In genomic region chr16:1870365-1871082, GRCh38 we compare ENCODE assay signal across 2 cellular contexts.
TF ChIP-seq lines count a peak whose summit lies in the region.

No MANE protein-coding gene starts in this region.

TF ChIP-seq in K562, 482 proteins besides CTCF, POLR2A, EP300 and RAD21 (continues in another document):
- TF ChIP-seq CREB1 (IDR thresholded peaks at IDR 0.05) (no peak), CREB1 (CRISPR knock-in tag; IDR thresholded peaks at IDR 0.05) (no peak), JUND (IDR thresholded peaks at IDR 0.05; ENCODE audit: borderline replicate concordance, low read depth, low read length) (peak; percentile 66; the same call in 1 of the 2 replicates), JUND (tag; IDR thresholded peaks at IDR 0.05; ENCODE audit: borderline replicate concordance, low read depth, low read length) (no peak), ZNF24 (IDR thresholded peaks at IDR 0.05) (0 out of 2 replicates have a peak, but pooled peaks have one; percentile 34), MCM2 (IDR thresholded peaks at IDR 0.05; ENCODE audit: low read depth) (no peak), U2AF1 (optimal IDR thresholded peaks at IDR 0.05; ENCODE audit: low read depth, low read length) (no peak), BCL6 (CRISPR knock-in tag; IDR thresholded peaks at IDR 0.05) (no peak), DPF2 (IDR thresholded peaks at IDR 0.05) (peak; percentile 39; the same call in 1 of the 2 replicates), SMARCA4 (IDR thresholded peaks at IDR 0.05) (peak; percentile 28; the same call in 1 of the 2 replicates), ZNF699 (CRISPR knock-in tag; IDR thresholded peaks at IDR 0.05; ENCODE audit: insufficient replicate concordance) (no peak), MYBL2 (IDR thresholded peaks at IDR 0.05; ENCODE audit: low read depth) (no peak), MYBL2 (CRISPR knock-in tag; IDR thresholded peaks at IDR 0.05; ENCODE audit: borderline replicate concordance) (no peak), FOSL1 (tag; conservative IDR thresholded peaks at IDR 0.05) (peak; percentile 39; the same call in 1 of the 2 replicates), BCOR (IDR thresholded peaks at IDR 0.05) (no peak), CCAR2 (IDR thresholded peaks at IDR 0.05; ENCODE audit: low read depth, low read length) (no peak), JUN (IDR thresholded peaks at IDR 0.05; ENCODE audit: borderline replicate concordance, low read depth, low read length) (0 out of 2 replicates have a peak, but pooled peaks have one; percentile 27), JUN (CRISPR knock-in tag; IDR thresholded peaks at IDR 0.05; ENCODE audit: borderline replicate concordance) (no peak), KAT2B (IDR thresholded peaks at IDR 0.05; ENCODE audit: low read depth, low read length) (no peak)
- TF ChIP-seq, protein P1, sequence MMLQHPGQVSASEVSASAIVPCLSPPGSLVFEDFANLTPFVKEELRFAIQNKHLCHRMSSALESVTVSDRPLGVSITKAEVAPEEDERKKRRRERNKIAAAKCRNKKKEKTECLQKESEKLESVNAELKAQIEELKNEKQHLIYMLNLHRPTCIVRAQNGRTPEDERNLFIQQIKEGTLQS (IDR thresholded peaks at IDR 0.05), result peak; percentile 69
- TF ChIP-seq, protein P1 (CRISPR knock-in tag; conservative IDR thresholded peaks at IDR 0.05), result no peak

TF ChIP-seq in HepG2, 621 proteins besides CTCF, POLR2A, EP300 and RAD21 (continues in another document):
- TF ChIP-seq TGIF2 (CRISPR knock-in tag; IDR thresholded peaks at IDR 0.05) (peak; percentile 31; the same call in 1 of the 2 replicates), NFAT5 (CRISPR knock-in tag; IDR thresholded peaks at IDR 0.05) (no peak), PAXIP1 (CRISPR knock-in tag; conservative IDR thresholded peaks at IDR 0.05) (peak; percentile 62; the same call in 1 of the 2 replicates), PRPF4 (IDR thresholded peaks at IDR 0.05; ENCODE audit: low read depth, low read length, poor library complexity, severe bottlenecking) (no peak), ZGPAT (CRISPR knock-in tag; IDR thresholded peaks at IDR 0.05) (0 out of 2 replicates have a peak, but pooled peaks have one; percentile 39), AGO1 (IDR thresholded peaks at IDR 0.05; ENCODE audit: low read depth, low read length, poor library complexity, severe bottlenecking) (no peak), ZNF782 (CRISPR knock-in tag; IDR thresholded peaks at IDR 0.05; ENCODE audit: borderline replicate concordance) (no peak), ZNF282 (IDR thresholded peaks at IDR 0.05; ENCODE audit: partially characterized antibody) (no peak), SUZ12 (IDR thresholded peaks at IDR 0.05; ENCODE audit: low read depth, low read length) (no peak), TBX2 (CRISPR knock-in tag; IDR thresholded peaks at IDR 0.05; ENCODE audit: borderline replicate concordance) (peak; percentile 79), ZNF510 (CRISPR knock-in tag; IDR thresholded peaks at IDR 0.05; ENCODE audit: low read depth) (no peak), ZNF414 (CRISPR knock-in tag; IDR thresholded peaks at IDR 0.05) (0 out of 2 replicates have a peak, but pooled peaks have one; percentile 29), ARHGAP35 (CRISPR knock-in tag; IDR thresholded peaks at IDR 0.05; ENCODE audit: borderline replicate concordance) (no peak), MXD4 (CRISPR knock-in tag; IDR thresholded peaks at IDR 0.05) (no peak), PTBP1 (IDR thresholded peaks at IDR 0.05; ENCODE audit: low read depth, low read length, poor library complexity, severe bottlenecking) (no peak), ELF3 (CRISPR knock-in tag; IDR thresholded peaks at IDR 0.05) (peak; percentile 23; the same call in 1 of the 2 replicates), ATF7 (IDR thresholded peaks at IDR 0.05) (no peak), ATF7 (CRISPR knock-in tag; IDR thresholded peaks at IDR 0.05) (no peak), MIER2 (CRISPR knock-in tag; IDR thresholded peaks at IDR 0.05) (no peak), JUN (CRISPR knock-in tag; IDR thresholded peaks at IDR 0.05) (peak; percentile 40; the same call in 1 of the 2 replicates), SRSF1 (optimal IDR thresholded peaks at IDR 0.05; ENCODE audit: low read depth, low read length) (no peak), IRX3 (CRISPR knock-in tag; IDR thresholded peaks at IDR 0.05; ENCODE audit: borderline replicate concordance, low read depth) (no peak), FOSL2 (CRISPR knock-in tag; IDR thresholded peaks at IDR 0.05) (peak; percentile 96), BRD4 (CRISPR knock-in tag; IDR thresholded peaks at IDR 0.05) (no peak), SP5 (CRISPR knock-in tag; IDR thresholded peaks at IDR 0.05; ENCODE audit: borderline replicate concordance, low read depth) (0 out of 2 replicates have a peak, but pooled peaks have one; percentile 46), SKI (IDR thresholded peaks at IDR 0.05; ENCODE audit: partially characterized antibody) (peak; percentile 32), NCOA2 (CRISPR knock-in tag; IDR thresholded peaks at IDR 0.05) (peak; percentile 66), CEBPB (IDR thresholded peaks at IDR 0.05; ENCODE audit: borderline replicate concordance, low read depth, low read length) (peak; percentile 86), ZNF619 (CRISPR knock-in tag; IDR thresholded peaks at IDR 0.05) (no peak), SYNCRIP (IDR thresholded peaks at IDR 0.05; ENCODE audit: insufficient read depth, low read depth, low read length) (no peak), NFATC3 (CRISPR knock-in tag; IDR thresholded peaks at IDR 0.05) (no peak), ZNF792 (CRISPR knock-in tag; IDR thresholded peaks at IDR 0.05) (no peak)
- TF ChIP-seq, protein P2, sequence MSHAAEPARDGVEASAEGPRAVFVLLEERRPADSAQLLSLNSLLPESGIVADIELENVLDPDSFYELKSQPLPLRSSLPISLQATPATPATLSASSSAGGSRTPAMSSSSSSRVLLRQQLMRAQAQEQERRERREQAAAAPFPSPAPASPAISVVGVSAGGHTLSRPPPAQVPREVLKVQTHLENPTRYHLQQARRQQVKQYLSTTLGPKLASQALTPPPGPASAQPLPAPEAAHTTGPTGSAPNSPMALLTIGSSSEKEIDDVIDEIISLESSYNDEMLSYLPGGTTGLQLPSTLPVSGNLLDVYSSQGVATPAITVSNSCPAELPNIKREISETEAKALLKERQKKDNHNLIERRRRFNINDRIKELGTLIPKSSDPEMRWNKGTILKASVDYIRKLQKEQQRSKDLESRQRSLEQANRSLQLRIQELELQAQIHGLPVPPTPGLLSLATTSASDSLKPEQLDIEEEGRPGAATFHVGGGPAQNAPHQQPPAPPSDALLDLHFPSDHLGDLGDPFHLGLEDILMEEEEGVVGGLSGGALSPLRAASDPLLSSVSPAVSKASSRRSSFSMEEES (CRISPR knock-in tag; IDR thresholded peaks at IDR 0.05), result peak; percentile 27
- TF ChIP-seq, protein P3, sequence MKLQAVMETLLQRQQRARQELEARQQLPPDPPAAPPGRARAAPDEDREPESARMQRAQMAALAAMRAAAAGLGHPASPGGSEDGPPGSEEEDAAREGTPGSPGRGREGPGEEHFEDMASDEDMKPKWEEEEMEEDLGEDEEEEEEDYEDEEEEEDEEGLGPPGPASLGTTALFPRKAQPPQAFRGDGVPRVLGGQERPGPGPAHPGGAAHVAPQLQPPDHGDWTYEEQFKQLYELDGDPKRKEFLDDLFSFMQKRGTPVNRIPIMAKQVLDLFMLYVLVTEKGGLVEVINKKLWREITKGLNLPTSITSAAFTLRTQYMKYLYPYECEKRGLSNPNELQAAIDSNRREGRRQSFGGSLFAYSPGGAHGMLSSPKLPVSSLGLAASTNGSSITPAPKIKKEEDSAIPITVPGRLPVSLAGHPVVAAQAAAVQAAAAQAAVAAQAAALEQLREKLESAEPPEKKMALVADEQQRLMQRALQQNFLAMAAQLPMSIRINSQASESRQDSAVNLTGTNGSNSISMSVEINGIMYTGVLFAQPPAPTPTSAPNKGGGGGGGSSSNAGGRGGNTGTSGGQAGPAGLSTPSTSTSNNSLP (IDR thresholded peaks at IDR 0.05; ENCODE audit: low read depth, low read length), result 0 out of 2 replicates have a peak, but pooled peaks have one; percentile 69
- TF ChIP-seq, protein P4, sequence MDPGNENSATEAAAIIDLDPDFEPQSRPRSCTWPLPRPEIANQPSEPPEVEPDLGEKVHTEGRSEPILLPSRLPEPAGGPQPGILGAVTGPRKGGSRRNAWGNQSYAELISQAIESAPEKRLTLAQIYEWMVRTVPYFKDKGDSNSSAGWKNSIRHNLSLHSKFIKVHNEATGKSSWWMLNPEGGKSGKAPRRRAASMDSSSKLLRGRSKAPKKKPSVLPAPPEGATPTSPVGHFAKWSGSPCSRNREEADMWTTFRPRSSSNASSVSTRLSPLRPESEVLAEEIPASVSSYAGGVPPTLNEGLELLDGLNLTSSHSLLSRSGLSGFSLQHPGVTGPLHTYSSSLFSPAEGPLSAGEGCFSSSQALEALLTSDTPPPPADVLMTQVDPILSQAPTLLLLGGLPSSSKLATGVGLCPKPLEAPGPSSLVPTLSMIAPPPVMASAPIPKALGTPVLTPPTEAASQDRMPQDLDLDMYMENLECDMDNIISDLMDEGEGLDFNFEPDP (CRISPR knock-in tag; conservative IDR thresholded peaks at IDR 0.05), result no peak
